In genomic region chr14:92513204-92513965, GRCh38 we compare ENCODE assay signal across 8 cellular contexts. TPM values are rescaled to one million over a fixed set of nuclear protein-coding genes. Genes with fewer than 3 reads are reported as not detected.
DNase-seq lines count a peak whose midpoint lies in the region; ATAC-seq and TF ChIP-seq lines count a peak whose summit lies in the region.

Gene RIN3 (plus strand): TSS chr14:92513781. CDS start chr14:92513933, 152 bp downstream.

- in situ Hi-C loops in mammary epithelial cell (cut with MboI; ENCODE audit: low sequenced_read_pairs in 2 of 2): no loop called here

- no peaks in the 10 kb centered on the region for H4K20me1 ChIP-seq in mammary epithelial cell (ENCODE audit: insufficient read depth, low read length)

- H3K4me1 Mint-ChIP-seq in T-helper 2 cell treated with Interferon-gamma antibody and Interleukin-4, amounts not matched to agents 5 μg/mL and 100 μg/mL, for 36 hours (ENCODE audit: low read depth): peaks cover 2% of the 10 kb centered on the region

- no peak for TF ChIP-seq CTCF in mammary epithelial cell (conservative IDR thresholded peaks at IDR 0.05 in 1 of 2, IDR thresholded peaks at IDR 0.05 in 1 of 2; ENCODE audit: extremely low read depth in 1 of 2, insufficient read depth in 1 of 2, low read depth in 1 of 2, low read length in 2 of 2)
- TF ChIP-seq CTCF in spleen (IDR thresholded peaks at IDR 0.05 in 8 of 11, conservative IDR thresholded peaks at IDR 0.05 in 3 of 11): no peak

- peak within 1 kb of the TSS; percentile 86 for H2AFZ ChIP-seq in mammary epithelial cell (ENCODE audit: low read depth, low read length)

- dilution Hi-C loops in mammary epithelial cell (cut with HindIII; ENCODE audit: low sequenced_read_pairs): no loop called here

- H3K4me2 ChIP-seq in mammary epithelial cell (ENCODE audit: insufficient read depth, low read depth, low read length): peak within 1 kb of the TSS; percentile 90

- H3K4me3 ChIP-seq in mammary epithelial cell (replicated peaks in 1 of 3; ENCODE audit: insufficient read depth in 1 of 3, low read depth in 2 of 3, low read length in 3 of 3) (peak within 1 kb of the TSS; percentile 42 to 56 (median 44)), spleen (peak within 1 kb of the TSS; percentile 63 to 87 (median 76))

- peak; percentile 51 for ATAC-seq in HG03196 (IDR thresholded peaks at IDR 0.05; ENCODE audit: unreplicated experiment)

- no peak within 1 kb of the TSS for H3K27ac Mint-ChIP-seq in T-helper 2 cell treated with Interferon-gamma antibody and Interleukin-4, amounts not matched to agents 5 μg/mL and 100 μg/mL, for 36 hours

- CTCF ChIA-PET in mammary epithelial cell (lab: Charles Lee; ENCODE audit: low non-redundant PET): no interaction called here

- TF ChIP-seq POLR2A in spleen (IDR thresholded peaks at IDR 0.05): peak in 1 of 3 donors; percentile 62

- intact Hi-C loops in mammary epithelial cell (cut with micrococcal nuclease): loop anchor here (1.0 to 10.0 kb wide), 4 partner anchors 27 to 119 kb away; no protein-coding TSS in a partner anchor
- intact Hi-C loops in spleen (cut with DNase I; ENCODE audit: low total_unique reads): no loop called here

- H3K36me3 Mint-ChIP-seq in T-helper 2 cell treated with Interferon-gamma antibody and Interleukin-4, amounts not matched to agents 5 μg/mL and 100 μg/mL, for 36 hours (ENCODE audit: low read depth): no peaks in the 10 kb centered on the region

- H3K27me3 ChIP-seq in mammary epithelial cell (ENCODE audit: insufficient read depth, low read length) (no peaks in the 10 kb centered on the region), spleen (replicated peaks in 1 of 7) (peaks cover 0 to 19% (median 0%) of the 10 kb centered on the region in 7 donors)

- H3K9me3 ChIP-seq in mammary epithelial cell (replicated peaks; ENCODE audit: insufficient read depth, low read length) (no peaks in the 10 kb centered on the region), spleen (no peaks in the 10 kb centered on the region)

- 7% methylated on average over 38 of the region's 79 CpGs for WGBS in mammary epithelial cell (ENCODE audit: low coverage, missing lambda C conversion rate)
- 2 to 3% (median 3%) methylated on average over 51 to 79 of the region's 79 CpGs for WGBS in spleen, 5 donors

- H3K4me1 ChIP-seq in mammary epithelial cell (ENCODE audit: insufficient read depth, low read length): peaks cover 18% of the 10 kb centered on the region
- peaks cover 19 to 77% (median 58%) of the 10 kb centered on the region in 6 donors for H3K4me1 ChIP-seq in spleen

- peaks cover 58% of the 10 kb centered on the region for H3K27me3 Mint-ChIP-seq in T-helper 2 cell treated with Interferon-gamma antibody and Interleukin-4, amounts not matched to agents 5 μg/mL and 100 μg/mL, for 36 hours (ENCODE audit: low read depth)

- H3K27ac ChIP-seq in mammary epithelial cell (ENCODE audit: insufficient read depth, low read depth, low read length): peak within 1 kb of the TSS; percentile 18
- peak within 1 kb of the TSS; percentile 77 to 97 (median 92) for H3K27ac ChIP-seq in spleen

- H3K36me3 ChIP-seq in mammary epithelial cell (ENCODE audit: insufficient read depth, low read length): no peaks in the 10 kb centered on the region
- peaks cover 0 to 10% (median 0%) of the 10 kb centered on the region in 6 donors for H3K36me3 ChIP-seq in spleen

- H3K9ac ChIP-seq in mammary epithelial cell (ENCODE audit: insufficient read depth, low read length): peak within 1 kb of the TSS; percentile 55

- peaks cover 2% of the 10 kb centered on the region for H3K79me2 ChIP-seq in mammary epithelial cell (ENCODE audit: insufficient read depth, low read length)

- peak in 4 of 6 experiments; percentile 25 to 62 (median 41) for DNase-seq in stimulated activated naive CD4-positive, alpha-beta T cell (lab: John Stamatoyannopoulos, UW)
- no peak for DNase-seq in stimulated activated naive CD4-positive, alpha-beta T cell treated with Interleukin-2 at 50 U/mL for 16 hours (lab: John Stamatoyannopoulos, UW)
- peak; percentile 11 for DNase-seq in T-helper 2 cell treated with Interferon-gamma antibody and Interleukin-4, amounts not matched to agents 5 μg/mL and 100 μg/mL, for 36 hours (ENCODE audit: low spot score)
- DNase-seq in mammary epithelial cell (peak; percentile 46), islet precursor cell (peak; percentile 86), spleen (peak; percentile 94), inferior parietal cortex (ENCODE audit: extremely low spot score) (no peak)

- no peaks in the 10 kb centered on the region for H3K9me3 Mint-ChIP-seq in T-helper 2 cell treated with Interferon-gamma antibody and Interleukin-4, amounts not matched to agents 5 μg/mL and 100 μg/mL, for 36 hours

- BruUV-seq in mammary epithelial cell (replicated peaks; lab: Mats Ljungman, UMichigan): no TSS peak

- H3K4me3 Mint-ChIP-seq in T-helper 2 cell treated with Interferon-gamma antibody and Interleukin-4, amounts not matched to agents 5 μg/mL and 100 μg/mL, for 36 hours: peak within 1 kb of the TSS; percentile 51

RNA-seq across cellular contexts. Expression of gene RIN3, which starts in this region (rescaled TPM):
- total RNA-seq in mammary epithelial cell (10 to 100 TPM in 1 of 2 donors, 1 to 10 TPM in 1; 3.5 to 14.5 TPM), spleen (100 to 1,000 TPM in 2 of 7 donors, 10 to 100 TPM in 5; 65.4 to 117 (median 95.4) TPM)
- polyA plus RNA-seq in mammary epithelial cell (2.4 TPM), spleen (10 to 100 TPM; 17.2 to 28.8 (median 22.9) TPM)
- 7.4 TPM for polyA minus RNA-seq in mammary epithelial cell

Comparison
In these comparisons a context has a peak if more than half of its experiments do, and no peak if none do; other contexts are left out.
1. RNA of gene RIN3 (total RNA-seq): 65.4 to 117 TPM in spleen; 3.5 to 14.5 TPM in mammary epithelial cell; every median in the first group is over 4 times any median in the second.
2. DNase-seq: peak in stimulated activated naive CD4-positive, alpha-beta T cell (4 of 6), T-helper 2 cell treated with Interferon-gamma antibody and Interleukin-4, amounts not matched to agents 5 μg/mL and 100 μg/mL, for 36 hours (single experiment), mammary epithelial cell (single experiment), islet precursor cell (single experiment) and spleen (single experiment); none in stimulated activated naive CD4-positive, alpha-beta T cell treated with Interleukin-2 at 50 U/mL for 16 hours (single experiment) and inferior parietal cortex (single experiment).